9 cellular contexts compared by ENCODE assay signal in genomic region chr4:53196872-53197759, GRCh38.
A peak's percentile ranks its signal among the peaks of the same experiment; 100 is the strongest.
DNase-seq lines count a peak whose midpoint lies in the region; ATAC-seq, FAIRE-seq and TF ChIP-seq lines count a peak whose summit lies in the region.
"Had no signal": no experiment of that assay in that cellular context is flagged by ENCODE, and none has a peak within 500 bp of the region (broad histone marks: within the 10 kb centered on the region; RNA-seq: fewer than 3 reads in every experiment).

No MANE protein-coding gene starts in this region.

- H3K27me3 ChIP-seq in body of pancreas (no peaks in the 10 kb centered on the region), testis (no peaks in the 10 kb centered on the region)
- H3K27me3 ChIP-seq: BLaER1 treated with 17β-estradiol and CSF1 and Interleukin-3, amounts not matched to agents 10 nM and 100 nM had no signal

- H3K36me3 ChIP-seq in body of pancreas (replicated peaks in 1 of 2; ENCODE audit: insufficient read depth in 1 of 2, low read depth in 2 of 2), result no peaks in the 10 kb centered on the region
- H3K36me3 ChIP-seq in testis (ENCODE audit: low read depth, missing control alignments), result no peaks in the 10 kb centered on the region
- H3K36me3 ChIP-seq: BLaER1 treated with 17β-estradiol and CSF1 and Interleukin-3, amounts not matched to agents 10 nM and 100 nM had no signal

- TF ChIP-seq CTCF in body of pancreas (IDR thresholded peaks at IDR 0.05), result peak; percentile 45 to 80 (median 75)
- peak; percentile 71 to 73 (median 72) for TF ChIP-seq CTCF in testis (IDR thresholded peaks at IDR 0.05)

- H3K9me3 ChIP-seq in body of pancreas (no peaks in the 10 kb centered on the region), testis (no peaks in the 10 kb centered on the region)
- H3K9me3 ChIP-seq: BLaER1 treated with 17β-estradiol and CSF1 and Interleukin-3, amounts not matched to agents 10 nM and 100 nM had no signal

- no peak for FAIRE-seq in GM12891 (lab: Jason Lieb, UNC)

- H3K27ac ChIP-seq in body of pancreas (no peak overlapping the region), testis (no peak overlapping the region)
- H3K27ac ChIP-seq: BLaER1 treated with 17β-estradiol and CSF1 and Interleukin-3, amounts not matched to agents 10 nM and 100 nM had no signal

- whole genome bisulfite sequencing in body of pancreas, 2 donors, result 65 to 70% methylated on average over 4 of the region's 4 CpGs
- 50 to 56% methylated on average over 4 of the region's 4 CpGs for WGBS in testis, 2 donors

- H3K4me1 ChIP-seq in body of pancreas, result no peaks in the 10 kb centered on the region
- H3K4me1 ChIP-seq in testis, result no peaks in the 10 kb centered on the region
- H3K4me1 ChIP-seq: BLaER1 treated with 17β-estradiol and CSF1 and Interleukin-3, amounts not matched to agents 10 nM and 100 nM had no signal

- H3K4me3 ChIP-seq in body of pancreas, result no peak overlapping the region
- H3K4me3 ChIP-seq in testis, result no peak overlapping the region
- H3K4me3 ChIP-seq: BLaER1 treated with 17β-estradiol and CSF1 and Interleukin-3, amounts not matched to agents 10 nM and 100 nM had no signal

- ATAC-seq in HG03354 (IDR thresholded peaks at IDR 0.05; ENCODE audit: poor library complexity, severe bottlenecking, unreplicated experiment), result peak; percentile 70
- ATAC-seq in body of pancreas, result peak; percentile 62

- DNase-seq in NCI-H2196 (lab: John Stamatoyannopoulos, UW; ENCODE audit: unreplicated experiment) (peak; percentile 11), NCI-H2196 treated with DMSO at 0.1 percent for 48 hours (lab: John Stamatoyannopoulos, UW; ENCODE audit: unreplicated experiment) (no peak), NCI-H510A treated with DMSO at 0.1 percent for 48 hours (lab: John Stamatoyannopoulos, UW) (peak; percentile 81), body of pancreas (peak in 1 of 4 donors; percentile 3), inferior parietal cortex (ENCODE audit: extremely low spot score) (peak; percentile 89), testis (no peak), GM12891 (ENCODE audit: insufficient read length, low spot score) (no peak)

- intact Hi-C loops in body of pancreas (cut with DNase I) (loop anchor here (10.0 kb wide), 2 partner anchors 608 to 1038 kb away; no protein-coding TSS in a partner anchor), testis (cut with DNase I; ENCODE audit: low total_unique reads) (no loop called here)

- no peak for TF ChIP-seq POLR2A in body of pancreas (IDR thresholded peaks at IDR 0.05)
- no peak for TF ChIP-seq POLR2A in testis (IDR thresholded peaks at IDR 0.05)
- no peak for TF ChIP-seq POLR2A in GM12891 (IDR thresholded peaks at IDR 0.05; ENCODE audit: low read depth, low read length)

TF ChIP-seq in GM12891, 5 proteins besides CTCF, POLR2A, EP300 and RAD21:
- TF ChIP-seq POU2F2 (IDR thresholded peaks at IDR 0.05; ENCODE audit: low read depth, low read length) (no peak), SPI1 (IDR thresholded peaks at IDR 0.05; ENCODE audit: low read depth, low read length) (no peak), POLR2AphosphoS5 (IDR thresholded peaks at IDR 0.05; ENCODE audit: low read depth, low read length) (no peak), TAF1 (IDR thresholded peaks at IDR 0.05; ENCODE audit: low read depth, low read length) (no peak), PAX5 (IDR thresholded peaks at IDR 0.05; ENCODE audit: insufficient read depth, low read length, severe bottlenecking) (no peak)
TF ChIP-seq in GM12891: peak in this region for 0.

Comparison
In these comparisons a context has a peak if more than half of its experiments do, and no peak if none do; other contexts are left out.
1. DNase-seq: peak in NCI-H2196 (single experiment), NCI-H510A treated with DMSO at 0.1 percent for 48 hours (single experiment) and inferior parietal cortex (single experiment); none in NCI-H2196 treated with DMSO at 0.1 percent for 48 hours (single experiment), testis (single experiment) and GM12891 (single experiment).